In genomic region chr17:65841116-65841515, GRCh38 we compare ENCODE assay signal across 36 cellular contexts.
"Had no signal": no experiment of that assay in that cellular context is flagged by ENCODE, and none has a peak within 500 bp of the region (broad histone marks: within the 10 kb centered on the region; RNA-seq: fewer than 3 reads in every experiment).

No MANE protein-coding gene starts in this region.

- H3K27me3 ChIP-seq: adrenal gland, breast epithelium, cardiac muscle cell, colonic mucosa, esophagus squamous epithelium, gastroesophageal sphincter had no signal

- H3K27ac Mint-ChIP-seq: activated B cell treated with CpG ODN at 0.5 μM for 24 hours; activated CD8-positive, alpha-beta T cell treated with anti-CD3 and anti-CD28 coated beads for 36 hours; activated naive CD8-positive, alpha-beta T cell treated with anti-CD3 and anti-CD28 coated beads for 36 hours; activated naive CD8-positive, alpha-beta T cell treated with anti-CD3 and anti-CD28 coated beads, Interleukin-2, amount 50 U/mL, for 24 hours; activated T-helper 17 cell treated with anti-CD3 and anti-CD28 coated beads, Interleukin-2, amount 50 U/mL, for 72 hours; brain; T-cell; T-helper 17 cell; T-helper 2 cell treated with Interferon-gamma antibody and Interleukin-4, amounts not matched to agents 5 μg/mL and 100 μg/mL, for 36 hours had no signal

- H3K27ac ChIP-seq: adrenal gland, breast epithelium, cardiac muscle cell, colonic mucosa, epithelial cell of prostate, esophagus squamous epithelium, gastroesophageal sphincter, WERI-Rb-1 had no signal

- H3K4me1 ChIP-seq: adrenal gland, breast epithelium, colonic mucosa, esophagus squamous epithelium, gastroesophageal sphincter had no signal

- FAIRE-seq: endometrium, endothelial cell of umbilical vein had no signal

- H3K4me3 ChIP-seq: adrenal gland, breast epithelium, cardiac muscle cell, colonic mucosa, esophagus squamous epithelium, gastroesophageal sphincter had no signal

- H3K36me3 ChIP-seq: adrenal gland, breast epithelium, cardiac muscle cell, colonic mucosa, esophagus squamous epithelium, WERI-Rb-1 had no signal

- H3K9me3 ChIP-seq: colonic mucosa had no signal

- ATAC-seq: activated CD4-positive, CD25-positive, alpha-beta regulatory T cell treated with anti-CD3 and anti-CD28 coated beads, Interleukin-2, amount 50 U/mL, for 24 hours; activated CD8-positive, alpha-beta T cell treated with anti-CD3 and anti-CD28 coated beads for 36 hours; activated naive CD8-positive, alpha-beta T cell treated with anti-CD3 and anti-CD28 coated beads, Interleukin-2, amount 50 U/mL, for 24 hours; activated T-cell treated with anti-CD3 and anti-CD28 coated beads, Interleukin-2, amount 50 U/mL, for 4 hours; activated T-helper 17 cell treated with anti-CD3 and anti-CD28 coated beads, Interleukin-2, amount 50 U/mL, for 72 hours; gastroesophageal sphincter; T-cell; T-helper 17 cell had no signal

- DNase-seq: activated B cell treated with CpG ODN at 0.5 μM for 24 hours; activated CD4-positive, alpha-beta T cell treated with anti-CD3 and anti-CD28 coated beads for 48 hours; activated CD4-positive, alpha-beta T cell treated with anti-CD3 and anti-CD28 coated beads, Interleukin-2, amount 50 U/mL, for 1 hour; activated CD4-positive, alpha-beta T cell treated with anti-CD3 and anti-CD28 coated beads, Interleukin-2, amount 50 U/mL, for 48 hours; activated CD8-positive, alpha-beta memory T cell treated with anti-CD3 and anti-CD28 coated beads for 24 hours; activated CD8-positive, alpha-beta T cell treated with anti-CD3 and anti-CD28 coated beads for 36 hours; activated effector memory CD4-positive, alpha-beta T cell treated with Interleukin-2 at 50 U/mL for 16 hours; activated gamma-delta T cell treated with Interleukin-2 at 50 U/mL for 16 hours; activated naive CD4-positive, alpha-beta T cell treated with anti-CD3 and anti-CD28 coated beads, Interleukin-2, amount 50 U/mL, for 16 hours; activated naive CD4-positive, alpha-beta T cell treated with Interleukin-2 at 50 U/mL for 16 hours; activated naive CD8-positive, alpha-beta T cell treated with anti-CD3 and anti-CD28 coated beads for 36 hours; activated naive CD8-positive, alpha-beta T cell treated with anti-CD3 and anti-CD28 coated beads, Interleukin-2, amount 50 U/mL, for 24 hours; activated T-cell treated with anti-CD3 and anti-CD28 coated beads, Interleukin-2, amount 50 U/mL, for 4 hours; adrenal gland; amygdala; aorta; central memory CD4-positive, alpha-beta T cell; cerebellar nuclear complex; colonic mucosa; effector CD8-positive, alpha-beta T cell; esophagus squamous epithelium; foreskin melanocyte; T-cell; T-helper 17 cell; T1000; WERI-Rb-1 had no signal

- H3K9me3 Mint-ChIP-seq: activated T-helper 17 cell treated with anti-CD3 and anti-CD28 coated beads, Interleukin-2, amount 50 U/mL, for 72 hours had no signal

- H3K36me3 Mint-ChIP-seq: activated naive CD8-positive, alpha-beta T cell treated with anti-CD3 and anti-CD28 coated beads for 36 hours had no signal
